ENCODE assay signal across 26 cellular contexts in the genomic region with DNA sequence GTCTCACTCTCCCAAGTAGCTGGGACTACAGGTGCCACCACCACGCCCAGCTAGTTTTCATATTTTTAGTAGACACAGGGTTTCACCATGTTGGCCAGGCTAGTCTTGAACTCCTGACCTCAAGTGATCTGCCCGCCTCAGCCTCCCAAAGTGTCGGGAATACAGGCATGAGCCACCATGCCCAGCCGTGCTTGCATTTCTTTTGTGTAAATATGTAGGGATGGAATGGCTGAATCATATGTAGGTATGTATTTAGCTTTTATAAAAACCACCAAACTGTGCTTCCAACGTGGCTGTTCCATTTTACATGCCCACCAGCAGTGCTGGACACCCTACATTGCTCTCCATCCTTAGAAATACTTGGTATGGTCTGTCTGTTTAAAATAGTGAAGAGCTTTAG.
"Had no signal": no experiment of that assay in that cellular context is flagged by ENCODE, and none has a peak within 500 bp of the region (broad histone marks: within the 10 kb centered on the region; RNA-seq: fewer than 3 reads in every experiment).

No MANE protein-coding gene starts in this region.

- H3K27me3 ChIP-seq: pancreas, stomach, tibial artery had no signal

- DNase-seq: hippocampal formation; immature natural killer cell; left ventricle myocardium inferior; naive thymus-derived CD8-positive, alpha-beta T cell; nucleus accumbens; pancreas; posterior cingulate gyrus; retina; right cardiac atrium; stimulated activated CD4-positive, alpha-beta T cell treated with anti-CD3 and anti-CD28 coated beads, Interleukin-12 subunit alpha, Interleukin-12 subunit beta, amount 100 ng/mL, for 4 hours; stimulated activated CD4-positive, alpha-beta T cell treated with anti-CD3 and anti-CD28 coated beads, Interleukin-15, amount 100 ng/mL, for 24 hours; stimulated activated CD4-positive, alpha-beta T cell treated with anti-CD3 and anti-CD28 coated beads, Interleukin-2, amount 100 ng/mL, for 24 hours; stimulated activated CD4-positive, alpha-beta T cell treated with anti-CD3 and anti-CD28 coated beads, Interleukin-4, amount 100 ng/mL, for 1 hour; stimulated activated naive B cell treated with anti-CD40 and anti-IgM and Interleukin-4, amounts not matched to agents 10 μg/mL and 1 μg/mL and 100 μg/mL, for 72 hours; stimulated activated naive CD8-positive, alpha-beta T cell treated with anti-CD3 and anti-CD28 coated beads, Interleukin-15, Interleukin-2, amounts not matched to agents 100 U/mL and 50 U/mL, for 24 hours; stomach; tibial artery had no signal

- H3K4me1 ChIP-seq: pancreas, prostate gland, stomach, tibial artery, upper lobe of left lung had no signal

- H3K4me3 ChIP-seq: left ventricle myocardium inferior, lung, pancreas, prostate gland, skin epidermis, stomach, thoracic aorta, tibial artery, upper lobe of left lung had no signal

- H3K4me3 Mint-ChIP-seq: immature natural killer cell; memory B cell; naive thymus-derived CD8-positive, alpha-beta T cell; nephron; neural crest cell; stimulated activated naive B cell treated with anti-CD40 and anti-IgM and Interleukin-4, amounts not matched to agents 10 μg/mL and 1 μg/mL and 100 μg/mL, for 72 hours had no signal

- H3K36me3 ChIP-seq: left ventricle myocardium inferior, pancreas, prostate gland, stomach, thoracic aorta, tibial artery, upper lobe of left lung had no signal

- H3K27ac Mint-ChIP-seq: immature natural killer cell; memory B cell; nephron; stimulated activated naive B cell treated with anti-CD40 and anti-IgM and Interleukin-4, amounts not matched to agents 10 μg/mL and 1 μg/mL and 100 μg/mL, for 72 hours had no signal

- H3K27ac ChIP-seq: left ventricle myocardium inferior, pancreas, prostate gland, skin epidermis, stomach, thoracic aorta, tibial artery, upper lobe of left lung had no signal

- H3K4me1 Mint-ChIP-seq: immature natural killer cell, nephron, neural crest cell had no signal

- H3K36me3 Mint-ChIP-seq: immature natural killer cell, memory B cell had no signal

- ATAC-seq: naive thymus-derived CD8-positive, alpha-beta T cell; pancreas; right cardiac atrium; sciatic nerve; stimulated activated naive B cell treated with anti-CD40 and anti-IgM and Interleukin-4, amounts not matched to agents 10 μg/mL and 1 μg/mL and 100 μg/mL, for 72 hours; stimulated activated naive CD8-positive, alpha-beta T cell treated with anti-CD3 and anti-CD28 coated beads, Interleukin-15, Interleukin-2, amounts not matched to agents 100 U/mL and 50 U/mL, for 24 hours had no signal

- H3K9me3 ChIP-seq: pancreas, prostate gland had no signal

- H3K27me3 Mint-ChIP-seq: stimulated activated naive B cell treated with anti-CD40 and anti-IgM and Interleukin-4, amounts not matched to agents 10 μg/mL and 1 μg/mL and 100 μg/mL, for 72 hours had no signal
